Comparison of ENCODE assay signal across 7 cellular contexts in genomic region chr21:17733209-17733608, GRCh38.
"Had no signal": no experiment of that assay in that cellular context is flagged by ENCODE, and none has a peak within 500 bp of the region (broad histone marks: within the 10 kb centered on the region; RNA-seq: fewer than 3 reads in every experiment).

No MANE protein-coding gene starts in this region.

- DNase-seq: KBM-7, KG1 had no signal

- H3K4me2 ChIP-seq: KMS-11 had no signal

- H3K27me3 Mint-ChIP-seq: IgD-negative memory B cell had no signal

- ATAC-seq: HepG2 had no signal

- FAIRE-seq: HepG2, HTR-8/SVneo had no signal

- H3K9me3 Mint-ChIP-seq: IgD-negative memory B cell had no signal

- H3K36me3 Mint-ChIP-seq: IgD-negative memory B cell had no signal

- H3K27ac ChIP-seq: HL-60, KMS-11 had no signal

- H3K9ac ChIP-seq: KMS-11 had no signal

- H3K4me3 Mint-ChIP-seq: IgD-negative memory B cell had no signal
